ENCODE assay signal across 1 cellular context in the genomic region with DNA sequence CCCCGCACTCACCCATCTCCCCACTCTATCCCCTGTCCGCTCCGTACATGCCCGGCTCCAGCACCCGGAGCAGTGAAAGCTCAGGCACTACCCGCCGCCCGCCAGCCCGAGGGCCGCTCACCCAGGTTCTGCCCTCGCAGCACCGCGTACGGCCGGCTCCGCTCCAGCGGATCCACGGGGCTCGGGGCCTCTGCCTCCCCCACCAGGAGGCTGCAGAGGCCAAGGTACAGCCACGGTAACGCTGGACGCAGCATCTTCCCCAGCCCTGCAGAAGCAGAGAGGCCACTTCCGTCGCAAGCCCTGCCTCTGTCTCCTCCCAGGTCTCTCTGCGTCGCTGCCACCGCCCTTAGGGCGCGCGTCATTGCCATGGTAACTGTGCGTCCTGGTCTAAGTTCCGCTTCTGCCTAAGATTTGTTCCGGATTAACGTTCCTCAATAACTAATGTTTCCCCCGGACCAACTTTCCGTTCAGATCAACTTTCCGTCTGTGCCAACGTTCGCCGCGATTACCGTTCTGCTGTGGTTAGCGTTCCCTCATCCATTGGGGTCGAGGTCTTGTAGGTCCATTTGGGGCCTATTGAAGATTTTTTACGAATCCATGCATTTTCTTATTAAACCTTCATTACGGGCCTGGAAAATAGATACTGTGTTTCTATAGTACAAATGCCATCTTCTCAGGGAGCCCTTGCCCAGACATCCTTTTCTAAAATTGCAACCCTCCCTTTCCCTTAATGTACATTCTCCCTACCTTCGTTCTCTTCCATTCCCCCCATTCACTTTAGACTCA.
TF ChIP-seq lines count a peak whose summit lies in the region.

Gene C12orf76 (minus strand): TSS at position 281 of the 786 bp plus-strand sequence. CDS start 27 bp downstream, at position 254.

TF ChIP-seq in HepG2, 621 proteins besides CTCF, POLR2A, EP300 and RAD21 (continued from another document and continues in another):
- TF ChIP-seq CBX2 (IDR thresholded peaks at IDR 0.05; ENCODE audit: low read depth, low read length) (no peak), CBX2 (CRISPR knock-in tag; IDR thresholded peaks at IDR 0.05; ENCODE audit: low read depth) (no peak), PHF21A (CRISPR knock-in tag; IDR thresholded peaks at IDR 0.05) (peak; percentile 48; the same call in 1 of the 2 replicates), HHEX (CRISPR knock-in tag; IDR thresholded peaks at IDR 0.05) (peak; percentile 9; the same call in 1 of the 2 replicates), ZNF562 (CRISPR knock-in tag; IDR thresholded peaks at IDR 0.05; ENCODE audit: borderline replicate concordance) (no peak), NR2C2 (CRISPR knock-in tag; IDR thresholded peaks at IDR 0.05; ENCODE audit: borderline replicate concordance) (peak; percentile 99), STAT5B (CRISPR knock-in tag; IDR thresholded peaks at IDR 0.05) (no peak), RBM22 (optimal IDR thresholded peaks at IDR 0.05; ENCODE audit: low read length) (peak; percentile 96), ZNF678 (CRISPR knock-in tag; IDR thresholded peaks at IDR 0.05) (no peak), ZFP36L2 (CRISPR knock-in tag; IDR thresholded peaks at IDR 0.05) (no peak), ZBTB7B (CRISPR knock-in tag; IDR thresholded peaks at IDR 0.05) (no peak), MTERF4 (CRISPR knock-in tag; IDR thresholded peaks at IDR 0.05) (peak; percentile 74), ETV5 (CRISPR knock-in tag; IDR thresholded peaks at IDR 0.05; ENCODE audit: borderline replicate concordance) (peak; percentile 87), LBX2 (CRISPR knock-in tag; IDR thresholded peaks at IDR 0.05; ENCODE audit: borderline replicate concordance) (no peak), CBX1 (IDR thresholded peaks at IDR 0.05; ENCODE audit: low read depth) (peak; percentile 76), GABPB1 (CRISPR knock-in tag; IDR thresholded peaks at IDR 0.05) (peak; percentile 96), ASH2L (IDR thresholded peaks at IDR 0.05; ENCODE audit: insufficient read length, low read depth, low read length) (peak; percentile 71), ZBTB39 (CRISPR knock-in tag; IDR thresholded peaks at IDR 0.05) (peak; percentile 71; the same call in 1 of the 2 replicates), SOX6 (IDR thresholded peaks at IDR 0.05) (no peak), SOX6 (CRISPR knock-in tag; IDR thresholded peaks at IDR 0.05) (peak; percentile 77), ZNF879 (CRISPR knock-in tag; IDR thresholded peaks at IDR 0.05) (no peak), ZNF883 (CRISPR knock-in tag; IDR thresholded peaks at IDR 0.05; ENCODE audit: not compliant biosample characterization) (peak; percentile 84), RELA (CRISPR knock-in tag; IDR thresholded peaks at IDR 0.05) (0 out of 2 replicates have a peak, but pooled peaks have one; percentile 23), YEATS4 (CRISPR knock-in tag; IDR thresholded peaks at IDR 0.05; ENCODE audit: borderline replicate concordance) (peak; percentile 80), ZNF770 (CRISPR knock-in tag; IDR thresholded peaks at IDR 0.05) (peak; percentile 98), NFKBIZ (CRISPR knock-in tag; IDR thresholded peaks at IDR 0.05) (peak; percentile 82), SOX13 (IDR thresholded peaks at IDR 0.05) (no peak), SOX13 (CRISPR knock-in tag; conservative IDR thresholded peaks at IDR 0.05 in 1 of 2, IDR thresholded peaks at IDR 0.05 in 1 of 2) (peak in 1 of 2 experiments; percentile 67; a peak in 2 of 4 replicates), ZNF720 (CRISPR knock-in tag; IDR thresholded peaks at IDR 0.05) (no peak), JARID2 (CRISPR knock-in tag; IDR thresholded peaks at IDR 0.05; ENCODE audit: insufficient replicate concordance) (no peak), ZNF460 (CRISPR knock-in tag; IDR thresholded peaks at IDR 0.05; ENCODE audit: borderline replicate concordance) (no peak; the same call in 1 of the 2 replicates)
- TF ChIP-seq, protein P1, sequence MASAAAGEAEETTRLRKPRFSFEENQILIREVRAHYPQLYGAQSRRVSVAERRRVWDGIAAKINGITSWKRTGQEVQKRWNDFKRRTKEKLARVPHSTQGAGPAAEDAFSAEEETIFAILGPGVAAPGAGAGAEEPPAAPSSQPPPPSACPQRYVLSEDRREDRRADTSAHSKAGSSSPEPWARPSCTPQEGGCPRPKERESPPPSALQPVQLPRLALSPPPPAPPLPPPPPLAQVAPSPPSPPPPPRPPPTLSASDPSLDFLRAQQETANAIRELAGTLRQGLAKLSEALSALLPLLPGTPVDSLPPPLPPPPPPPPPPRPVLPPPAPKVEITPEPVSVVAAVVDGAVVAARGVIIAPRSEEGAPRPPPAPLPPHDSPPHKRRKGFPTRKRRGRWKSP (CRISPR knock-in tag; IDR thresholded peaks at IDR 0.05): peak; percentile 86
- TF ChIP-seq, protein P2, sequence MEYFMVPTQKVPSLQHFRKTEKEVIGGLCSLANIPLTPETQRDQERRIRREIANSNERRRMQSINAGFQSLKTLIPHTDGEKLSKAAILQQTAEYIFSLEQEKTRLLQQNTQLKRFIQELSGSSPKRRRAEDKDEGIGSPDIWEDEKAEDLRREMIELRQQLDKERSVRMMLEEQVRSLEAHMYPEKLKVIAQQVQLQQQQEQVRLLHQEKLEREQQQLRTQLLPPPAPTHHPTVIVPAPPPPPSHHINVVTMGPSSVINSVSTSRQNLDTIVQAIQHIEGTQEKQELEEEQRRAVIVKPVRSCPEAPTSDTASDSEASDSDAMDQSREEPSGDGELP (IDR thresholded peaks at IDR 0.05; ENCODE audit: borderline replicate concordance, low read depth): peak; percentile 25; the same call in 1 of the 2 replicates
- TF ChIP-seq, protein P3, sequence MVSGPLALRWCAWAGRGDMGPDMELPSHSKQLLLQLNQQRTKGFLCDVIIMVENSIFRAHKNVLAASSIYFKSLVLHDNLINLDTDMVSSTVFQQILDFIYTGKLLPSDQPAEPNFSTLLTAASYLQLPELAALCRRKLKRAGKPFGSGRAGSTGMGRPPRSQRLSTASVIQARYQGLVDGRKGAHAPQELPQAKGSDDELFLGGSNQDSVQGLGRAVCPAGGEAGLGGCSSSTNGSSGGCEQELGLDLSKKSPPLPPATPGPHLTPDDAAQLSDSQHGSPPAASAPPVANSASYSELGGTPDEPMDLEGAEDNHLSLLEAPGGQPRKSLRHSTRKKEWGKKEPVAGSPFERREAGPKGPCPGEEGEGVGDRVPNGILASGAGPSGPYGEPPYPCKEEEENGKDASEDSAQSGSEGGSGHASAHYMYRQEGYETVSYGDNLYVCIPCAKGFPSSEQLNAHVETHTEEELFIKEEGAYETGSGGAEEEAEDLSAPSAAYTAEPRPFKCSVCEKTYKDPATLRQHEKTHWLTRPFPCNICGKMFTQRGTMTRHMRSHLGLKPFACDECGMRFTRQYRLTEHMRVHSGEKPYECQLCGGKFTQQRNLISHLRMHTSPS (CRISPR knock-in tag; IDR thresholded peaks at IDR 0.05; ENCODE audit: low read depth): 0 out of 2 replicates have a peak, but pooled peaks have one; percentile 19
- TF ChIP-seq, protein P4, sequence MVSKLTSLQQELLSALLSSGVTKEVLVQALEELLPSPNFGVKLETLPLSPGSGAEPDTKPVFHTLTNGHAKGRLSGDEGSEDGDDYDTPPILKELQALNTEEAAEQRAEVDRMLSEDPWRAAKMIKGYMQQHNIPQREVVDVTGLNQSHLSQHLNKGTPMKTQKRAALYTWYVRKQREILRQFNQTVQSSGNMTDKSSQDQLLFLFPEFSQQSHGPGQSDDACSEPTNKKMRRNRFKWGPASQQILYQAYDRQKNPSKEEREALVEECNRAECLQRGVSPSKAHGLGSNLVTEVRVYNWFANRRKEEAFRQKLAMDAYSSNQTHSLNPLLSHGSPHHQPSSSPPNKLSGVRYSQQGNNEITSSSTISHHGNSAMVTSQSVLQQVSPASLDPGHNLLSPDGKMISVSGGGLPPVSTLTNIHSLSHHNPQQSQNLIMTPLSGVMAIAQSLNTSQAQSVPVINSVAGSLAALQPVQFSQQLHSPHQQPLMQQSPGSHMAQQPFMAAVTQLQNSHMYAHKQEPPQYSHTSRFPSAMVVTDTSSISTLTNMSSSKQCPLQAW (CRISPR knock-in tag; IDR thresholded peaks at IDR 0.05): peak; percentile 91
- TF ChIP-seq, protein P5, sequence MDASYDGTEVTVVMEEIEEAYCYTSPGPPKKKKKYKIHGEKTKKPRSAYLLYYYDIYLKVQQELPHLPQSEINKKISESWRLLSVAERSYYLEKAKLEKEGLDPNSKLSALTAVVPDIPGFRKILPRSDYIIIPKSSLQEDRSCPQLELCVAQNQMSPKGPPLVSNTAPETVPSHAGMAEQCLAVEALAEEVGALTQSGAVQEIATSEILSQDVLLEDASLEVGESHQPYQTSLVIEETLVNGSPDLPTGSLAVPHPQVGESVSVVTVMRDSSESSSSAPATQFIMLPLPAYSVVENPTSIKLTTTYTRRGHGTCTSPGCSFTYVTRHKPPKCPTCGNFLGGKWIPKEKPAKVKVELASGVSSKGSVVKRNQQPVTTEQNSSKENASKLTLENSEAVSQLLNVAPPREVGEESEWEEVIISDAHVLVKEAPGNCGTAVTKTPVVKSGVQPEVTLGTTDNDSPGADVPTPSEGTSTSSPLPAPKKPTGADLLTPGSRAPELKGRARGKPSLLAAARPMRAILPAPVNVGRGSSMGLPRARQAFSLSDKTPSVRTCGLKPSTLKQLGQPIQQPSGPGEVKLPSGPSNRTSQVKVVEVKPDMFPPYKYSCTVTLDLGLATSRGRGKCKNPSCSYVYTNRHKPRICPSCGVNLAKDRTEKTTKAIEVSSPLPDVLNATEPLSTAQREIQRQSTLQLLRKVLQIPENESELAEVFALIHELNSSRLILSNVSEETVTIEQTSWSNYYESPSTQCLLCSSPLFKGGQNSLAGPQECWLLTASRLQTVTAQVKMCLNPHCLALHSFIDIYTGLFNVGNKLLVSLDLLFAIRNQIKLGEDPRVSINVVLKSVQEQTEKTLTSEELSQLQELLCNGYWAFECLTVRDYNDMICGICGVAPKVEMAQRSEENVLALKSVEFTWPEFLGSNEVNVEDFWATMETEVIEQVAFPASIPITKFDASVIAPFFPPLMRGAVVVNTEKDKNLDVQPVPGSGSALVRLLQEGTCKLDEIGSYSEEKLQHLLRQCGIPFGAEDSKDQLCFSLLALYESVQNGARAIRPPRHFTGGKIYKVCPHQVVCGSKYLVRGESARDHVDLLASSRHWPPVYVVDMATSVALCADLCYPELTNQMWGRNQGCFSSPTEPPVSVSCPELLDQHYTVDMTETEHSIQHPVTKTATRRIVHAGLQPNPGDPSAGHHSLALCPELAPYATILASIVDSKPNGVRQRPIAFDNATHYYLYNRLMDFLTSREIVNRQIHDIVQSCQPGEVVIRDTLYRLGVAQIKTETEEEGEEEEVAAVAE (CRISPR knock-in tag; IDR thresholded peaks at IDR 0.05; ENCODE audit: borderline replicate concordance): peak; percentile 88
